ENCODE assay signal across 20 cellular contexts in the genomic region with DNA sequence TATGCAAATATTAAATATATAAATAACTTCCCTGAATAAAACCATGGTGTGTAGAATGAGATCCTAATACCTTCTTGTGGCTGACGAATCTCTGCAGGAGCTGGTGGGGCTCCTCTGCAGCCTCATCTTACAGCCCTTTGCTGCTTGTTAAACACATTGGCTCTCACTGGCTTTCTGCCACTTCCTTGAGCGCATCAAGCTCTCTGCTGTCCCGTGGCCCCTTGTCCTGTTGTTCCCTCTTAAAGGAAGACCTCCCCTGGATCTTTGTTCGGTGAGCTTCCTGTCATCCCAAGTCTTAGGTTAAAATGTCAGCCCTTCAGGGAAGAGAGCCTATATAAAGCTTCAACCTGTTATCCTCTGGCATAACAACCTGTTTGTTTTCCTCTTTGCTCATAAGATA.
"Had no signal": no experiment of that assay in that cellular context is flagged by ENCODE, and none has a peak within 500 bp of the region (broad histone marks: within the 10 kb centered on the region; RNA-seq: fewer than 3 reads in every experiment).

No MANE protein-coding gene starts in this region.

- H3K4me1 ChIP-seq: left ventricle myocardium inferior, psoas muscle, right lobe of liver, stomach had no signal

- H3K79me2 ChIP-seq: hepatocyte had no signal

- H3K27ac ChIP-seq: brain microvascular endothelial cell, dorsolateral prefrontal cortex, hepatocyte, left ventricle myocardium inferior, ovary, psoas muscle, right lobe of liver, stomach, WERI-Rb-1 had no signal

- H3K9me3 ChIP-seq: left ventricle myocardium inferior, ovary, psoas muscle, right lobe of liver, stomach had no signal

- DNase-seq: activated CD4-positive, alpha-beta T cell treated with anti-CD3 and anti-CD28 coated beads for 1 hour; activated naive CD8-positive, alpha-beta T cell treated with anti-CD3 and anti-CD28 coated beads for 36 hours; activated T-cell treated with anti-CD3 and anti-CD28 coated beads for 4 hours; amygdala; brain microvascular endothelial cell; central memory CD4-positive, alpha-beta T cell; dorsolateral prefrontal cortex; left ventricle myocardium inferior; mammary epithelial cell; naive thymus-derived CD4-positive, alpha-beta T cell; ovary; psoas muscle; right lobe of liver; stimulated activated CD4-positive, alpha-beta T cell treated with anti-CD3 and anti-CD28 coated beads, Interleukin-4, amount 100 ng/mL, for 24 hours; stomach; trophoblast cell; WERI-Rb-1 had no signal

- H3K27me3 Mint-ChIP-seq: activated naive CD8-positive, alpha-beta T cell treated with anti-CD3 and anti-CD28 coated beads for 36 hours had no signal

- ATAC-seq: naive thymus-derived CD4-positive, alpha-beta T cell; psoas muscle; right lobe of liver; stimulated activated effector memory CD8-positive, alpha-beta T cell treated with anti-CD3 and anti-CD28 coated beads, Interleukin-12 subunit alpha, Interleukin-12 subunit beta, amount 100 ng/mL, for 72 hours had no signal

- H3K36me3 Mint-ChIP-seq: activated naive CD8-positive, alpha-beta T cell treated with anti-CD3 and anti-CD28 coated beads for 36 hours; naive thymus-derived CD4-positive, alpha-beta T cell; stimulated activated effector memory CD8-positive, alpha-beta T cell treated with anti-CD3 and anti-CD28 coated beads, Interleukin-12 subunit alpha, Interleukin-12 subunit beta, amount 100 ng/mL, for 72 hours had no signal

- H3K4me1 Mint-ChIP-seq: activated naive CD8-positive, alpha-beta T cell treated with anti-CD3 and anti-CD28 coated beads for 36 hours; naive thymus-derived CD4-positive, alpha-beta T cell; stimulated activated effector memory CD8-positive, alpha-beta T cell treated with anti-CD3 and anti-CD28 coated beads, Interleukin-12 subunit alpha, Interleukin-12 subunit beta, amount 100 ng/mL, for 72 hours had no signal

- H3K27ac Mint-ChIP-seq: activated naive CD8-positive, alpha-beta T cell treated with anti-CD3 and anti-CD28 coated beads for 36 hours; naive thymus-derived CD4-positive, alpha-beta T cell; stimulated activated effector memory CD8-positive, alpha-beta T cell treated with anti-CD3 and anti-CD28 coated beads, Interleukin-12 subunit alpha, Interleukin-12 subunit beta, amount 100 ng/mL, for 72 hours; T-helper 1 cell treated with Interleukin-12 subunit alpha and Interleukin-12 subunit beta and Interleukin-4 antibody, amounts not matched to agents 30 μg/mL and 1 μg/mL, for 36 hours had no signal

- H3K27me3 ChIP-seq: brain microvascular endothelial cell, hepatocyte, ovary, stomach had no signal

- H3K4me2 ChIP-seq: hepatocyte had no signal

- H3K4me3 ChIP-seq: dorsolateral prefrontal cortex, hepatocyte, left ventricle myocardium inferior, ovary, psoas muscle, right lobe of liver, stomach had no signal

- H3K36me3 ChIP-seq: brain microvascular endothelial cell, left ventricle myocardium inferior, ovary, right lobe of liver, stomach, WERI-Rb-1 had no signal

- H3K4me3 Mint-ChIP-seq: activated naive CD8-positive, alpha-beta T cell treated with anti-CD3 and anti-CD28 coated beads for 36 hours; naive thymus-derived CD4-positive, alpha-beta T cell; stimulated activated effector memory CD8-positive, alpha-beta T cell treated with anti-CD3 and anti-CD28 coated beads, Interleukin-12 subunit alpha, Interleukin-12 subunit beta, amount 100 ng/mL, for 72 hours; T-helper 1 cell treated with Interleukin-12 subunit alpha and Interleukin-12 subunit beta and Interleukin-4 antibody, amounts not matched to agents 30 μg/mL and 1 μg/mL, for 36 hours had no signal
